ENCODE assay signal across 8 cellular contexts in genomic region chr10:22620140-22620857, GRCh38.
DNase-seq lines count a peak whose midpoint lies in the region; ATAC-seq and TF ChIP-seq lines count a peak whose summit lies in the region.

No MANE protein-coding gene starts in this region.

- H3K79me2 ChIP-seq in smooth muscle cell (ENCODE audit: low read depth): peaks cover 23% of the 10 kb centered on the region

- H3K4me3 ChIP-seq in heart right ventricle (no peak overlapping the region), smooth muscle cell (no peak overlapping the region)

- H3K9me3 Mint-ChIP-seq in activated CD4-positive, alpha-beta memory T cell treated with anti-CD3 and anti-CD28 coated beads for 36 hours: no peaks in the 10 kb centered on the region
- no peaks in the 10 kb centered on the region for H3K9me3 Mint-ChIP-seq in activated CD4-positive, alpha-beta memory T cell treated with anti-CD3 and anti-CD28 coated beads, Interleukin-2, amount 10 ng/mL, durations not matched to agents 7 days and 5 days
- H3K9me3 Mint-ChIP-seq in activated naive CD8-positive, alpha-beta T cell (ENCODE audit: low read depth): no peaks in the 10 kb centered on the region

- peaks cover 30% of the 10 kb centered on the region for H3F3A ChIP-seq in smooth muscle cell (ENCODE audit: low read depth)

- H3K9me3 ChIP-seq in heart right ventricle: no peaks in the 10 kb centered on the region
- H3K9me3 ChIP-seq in smooth muscle cell (replicated peaks; ENCODE audit: low read depth): no peaks in the 10 kb centered on the region

- peak overlapping the region in 7 of 10 donors; percentile 2 to 61 (median 26) for H3K27ac ChIP-seq in heart right ventricle
- peak overlapping the region; percentile 74 for H3K27ac ChIP-seq in smooth muscle cell (ENCODE audit: low read depth)

- peak overlapping the region; percentile 68 for H3K27ac Mint-ChIP-seq in activated CD4-positive, alpha-beta memory T cell treated with anti-CD3 and anti-CD28 coated beads for 36 hours
- no peak overlapping the region for H3K27ac Mint-ChIP-seq in activated CD4-positive, alpha-beta memory T cell treated with anti-CD3 and anti-CD28 coated beads, Interleukin-2, amount 10 ng/mL, durations not matched to agents 7 days and 5 days
- peak overlapping the region; percentile 80 for H3K27ac Mint-ChIP-seq in activated naive CD8-positive, alpha-beta T cell

- H3K4me3 Mint-ChIP-seq in activated CD4-positive, alpha-beta memory T cell treated with anti-CD3 and anti-CD28 coated beads for 36 hours: no peak overlapping the region
- no peak overlapping the region for H3K4me3 Mint-ChIP-seq in activated CD4-positive, alpha-beta memory T cell treated with anti-CD3 and anti-CD28 coated beads, Interleukin-2, amount 10 ng/mL, durations not matched to agents 7 days and 5 days
- no peak overlapping the region for H3K4me3 Mint-ChIP-seq in activated naive CD8-positive, alpha-beta T cell

- H4K20me1 ChIP-seq in smooth muscle cell (ENCODE audit: low read depth): no peaks in the 10 kb centered on the region

- peak; percentile 68 for DNase-seq in activated CD4-positive, alpha-beta memory T cell treated with anti-CD3 and anti-CD28 coated beads for 36 hours
- DNase-seq in activated CD4-positive, alpha-beta memory T cell treated with anti-CD3 and anti-CD28 coated beads, Interleukin-2, amount 10 ng/mL, durations not matched to agents 7 days and 5 days: no peak
- DNase-seq in heart right ventricle (peak; percentile 64 to 76), smooth muscle cell (lab: John Stamatoyannopoulos, UW; ENCODE audit: unreplicated experiment) (no peak), HT-29 (ENCODE audit: low spot score) (no peak), NCI-H128 (lab: John Stamatoyannopoulos, UW; ENCODE audit: unreplicated experiment) (no peak)

- CTCF ChIA-PET in activated CD4-positive, alpha-beta memory T cell treated with anti-CD3 and anti-CD28 coated beads for 36 hours (lab: Charles Lee): interaction anchor here (0.7 to 1.1 kb wide), 2 partner anchors 23 to 368 kb away, joined by 3 read pairs; no protein-coding TSS in a partner anchor
- CTCF ChIA-PET in activated CD4-positive, alpha-beta memory T cell treated with anti-CD3 and anti-CD28 coated beads, Interleukin-2, amount 10 ng/mL, durations not matched to agents 7 days and 5 days (lab: Charles Lee): interaction anchor here (0.8 kb wide), 1 partner anchor 9 kb away, joined by 3 read pairs; no protein-coding TSS in a partner anchor

- no peak for TF ChIP-seq CTCF in heart right ventricle (IDR thresholded peaks at IDR 0.05)
- TF ChIP-seq CTCF in smooth muscle cell (IDR thresholded peaks at IDR 0.05; ENCODE audit: borderline replicate concordance, insufficient read depth, poor library complexity, severe bottlenecking): no peak

- H3K4me2 ChIP-seq in smooth muscle cell: peak overlapping the region; percentile 17

- peaks cover 92% of the 10 kb centered on the region for H3K4me1 Mint-ChIP-seq in activated CD4-positive, alpha-beta memory T cell treated with anti-CD3 and anti-CD28 coated beads for 36 hours (ENCODE audit: low read depth)
- H3K4me1 Mint-ChIP-seq in activated CD4-positive, alpha-beta memory T cell treated with anti-CD3 and anti-CD28 coated beads, Interleukin-2, amount 10 ng/mL, durations not matched to agents 7 days and 5 days: peaks cover 83% of the 10 kb centered on the region
- H3K4me1 Mint-ChIP-seq in activated naive CD8-positive, alpha-beta T cell (ENCODE audit: low read depth): peaks cover 95% of the 10 kb centered on the region

- peaks cover 1% of the 10 kb centered on the region for H3K36me3 Mint-ChIP-seq in activated CD4-positive, alpha-beta memory T cell treated with anti-CD3 and anti-CD28 coated beads for 36 hours
- peaks cover 7% of the 10 kb centered on the region for H3K36me3 Mint-ChIP-seq in activated CD4-positive, alpha-beta memory T cell treated with anti-CD3 and anti-CD28 coated beads, Interleukin-2, amount 10 ng/mL, durations not matched to agents 7 days and 5 days (ENCODE audit: low read depth)
- peaks cover 2% of the 10 kb centered on the region for H3K36me3 Mint-ChIP-seq in activated naive CD8-positive, alpha-beta T cell

- intact Hi-C loops in activated CD4-positive, alpha-beta memory T cell treated with anti-CD3 and anti-CD28 coated beads for 36 hours (cut with micrococcal nuclease): loop anchor here (1.0 kb wide), 1 partner anchor 10 kb away; no protein-coding TSS in a partner anchor
- intact Hi-C loops in heart right ventricle (cut with DNase I): loop anchor here in 3 of 10 donors (10.0 kb wide), 1 partner anchor 95 kb away; the partner anchor contains the start of gene PIP4K2A (in 3 of the 3)

- H3K9ac ChIP-seq in smooth muscle cell (ENCODE audit: low read depth): peak overlapping the region; percentile 25

- H2AFZ ChIP-seq in smooth muscle cell (ENCODE audit: low read depth): no peak overlapping the region

- 25 to 26% methylated on average over 8 of the region's 8 CpGs for WGBS in heart right ventricle, 2 donors
- WGBS in smooth muscle cell (ENCODE audit: low lambda C conversion rate): 61% methylated on average over 8 of the region's 8 CpGs

- H3K36me3 ChIP-seq in heart right ventricle (no peaks in the 10 kb centered on the region), smooth muscle cell (ENCODE audit: low read depth) (no peaks in the 10 kb centered on the region)

- ATAC-seq in heart right ventricle (peak; percentile 56 to 87 (median 63)), HG02981 (IDR thresholded peaks at IDR 0.05; ENCODE audit: unreplicated experiment) (no peak)

- peaks cover 8 to 100% (median 75%) of the 10 kb centered on the region in 9 donors for H3K4me1 ChIP-seq in heart right ventricle
- H3K4me1 ChIP-seq in smooth muscle cell (ENCODE audit: low read depth): peaks cover 39% of the 10 kb centered on the region

- POLR2A ChIA-PET in activated CD4-positive, alpha-beta memory T cell treated with anti-CD3 and anti-CD28 coated beads for 36 hours (lab: Charles Lee): interaction anchor here (0.7 to 4.6 kb wide), 3 partner anchors 9 to 11 kb away, joined by 3 to 21 read pairs (median 4); no protein-coding TSS in a partner anchor
- POLR2A ChIA-PET in activated CD4-positive, alpha-beta memory T cell treated with anti-CD3 and anti-CD28 coated beads, Interleukin-2, amount 10 ng/mL, durations not matched to agents 7 days and 5 days (lab: Charles Lee): interaction anchor here (1.0 to 12.8 kb wide), 4 partner anchors 7 to 93 kb away, joined by 4 to 198 read pairs (median 16); partner anchors contain the start of gene PIP4K2A

- H3K27me3 ChIP-seq in heart right ventricle (no peaks in the 10 kb centered on the region), smooth muscle cell (ENCODE audit: low read depth) (no peaks in the 10 kb centered on the region)

- H3K27me3 Mint-ChIP-seq in activated CD4-positive, alpha-beta memory T cell treated with anti-CD3 and anti-CD28 coated beads for 36 hours: no peaks in the 10 kb centered on the region
- no peaks in the 10 kb centered on the region for H3K27me3 Mint-ChIP-seq in activated CD4-positive, alpha-beta memory T cell treated with anti-CD3 and anti-CD28 coated beads, Interleukin-2, amount 10 ng/mL, durations not matched to agents 7 days and 5 days
- H3K27me3 Mint-ChIP-seq in activated naive CD8-positive, alpha-beta T cell: no peaks in the 10 kb centered on the region

Comparison
In these comparisons a context has a peak if more than half of its experiments do, and no peak if none do; other contexts are left out.
1. DNase-seq: peak in activated CD4-positive, alpha-beta memory T cell treated with anti-CD3 and anti-CD28 coated beads for 36 hours (single experiment) and heart right ventricle (2 of 2); none in activated CD4-positive, alpha-beta memory T cell treated with anti-CD3 and anti-CD28 coated beads, Interleukin-2, amount 10 ng/mL, durations not matched to agents 7 days and 5 days (single experiment), smooth muscle cell (single experiment), HT-29 (single experiment) and NCI-H128 (single experiment).